Comparison of ENCODE assay signal across 1 cellular context in the genomic region with DNA sequence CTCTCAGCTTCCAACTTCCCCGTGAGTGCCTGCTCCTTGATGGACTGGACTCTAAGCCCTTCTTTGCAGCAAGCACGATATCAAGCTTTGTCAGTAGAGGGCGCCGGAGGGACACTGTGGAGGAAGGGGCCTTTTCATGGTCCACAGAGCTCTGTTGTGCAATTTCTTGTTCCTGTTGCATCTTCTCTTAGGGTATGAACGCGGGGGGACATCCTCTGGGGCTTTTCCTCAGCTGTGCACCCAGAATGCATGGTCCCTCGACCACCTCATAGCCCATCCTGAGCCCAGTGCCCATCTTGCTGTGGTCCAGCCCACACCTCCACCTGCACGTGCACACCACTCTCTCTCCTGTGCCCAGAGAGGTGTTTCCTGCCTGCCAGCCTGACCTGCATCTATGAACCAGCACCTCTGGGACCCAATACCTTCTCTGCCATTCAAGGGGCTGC.
A peak's percentile ranks its signal among the peaks of the same experiment; 100 is the strongest.
TF ChIP-seq lines count a peak whose summit lies in the region.

No MANE protein-coding gene starts in this region.

TF ChIP-seq in HEK293, 187 proteins besides CTCF, POLR2A, EP300 and RAD21 (continued from another document):
- TF ChIP-seq MYNN (tag by site-specific recombination; IDR thresholded peaks at IDR 0.05; ENCODE audit: borderline replicate concordance) = no peak
- no peak for TF ChIP-seq ZBTB8A (tag by site-specific recombination; IDR thresholded peaks at IDR 0.05)
- TF ChIP-seq ZNF354C (tag by site-specific recombination; IDR thresholded peaks at IDR 0.05; ENCODE audit: borderline replicate concordance, low read depth) = no peak
- TF ChIP-seq GFI1B (tag by site-specific recombination; IDR thresholded peaks at IDR 0.05) = no peak
- TF ChIP-seq ZNF140 (tag by site-specific recombination; IDR thresholded peaks at IDR 0.05) = no peak
- no peak for TF ChIP-seq ZIC2 (tag by site-specific recombination; IDR thresholded peaks at IDR 0.05)
- no peak for TF ChIP-seq KLF16 (tag by site-specific recombination; IDR thresholded peaks at IDR 0.05)
- TF ChIP-seq ZNF670 (tag by site-specific recombination; IDR thresholded peaks at IDR 0.05; ENCODE audit: low read depth) = no peak
- 0 out of 2 replicates have a peak, but pooled peaks have one; percentile 53 for TF ChIP-seq ZBTB48 (tag by site-specific recombination; IDR thresholded peaks at IDR 0.05)
- TF ChIP-seq ZFP69B (tag by site-specific recombination; IDR thresholded peaks at IDR 0.05) = 0 out of 2 replicates have a peak, but pooled peaks have one; percentile 25
- TF ChIP-seq ZNF747 (tag by site-specific recombination; IDR thresholded peaks at IDR 0.05) = no peak
- no peak for TF ChIP-seq ZNF521 (tag by site-specific recombination; IDR thresholded peaks at IDR 0.05)
- TF ChIP-seq, protein P1, sequence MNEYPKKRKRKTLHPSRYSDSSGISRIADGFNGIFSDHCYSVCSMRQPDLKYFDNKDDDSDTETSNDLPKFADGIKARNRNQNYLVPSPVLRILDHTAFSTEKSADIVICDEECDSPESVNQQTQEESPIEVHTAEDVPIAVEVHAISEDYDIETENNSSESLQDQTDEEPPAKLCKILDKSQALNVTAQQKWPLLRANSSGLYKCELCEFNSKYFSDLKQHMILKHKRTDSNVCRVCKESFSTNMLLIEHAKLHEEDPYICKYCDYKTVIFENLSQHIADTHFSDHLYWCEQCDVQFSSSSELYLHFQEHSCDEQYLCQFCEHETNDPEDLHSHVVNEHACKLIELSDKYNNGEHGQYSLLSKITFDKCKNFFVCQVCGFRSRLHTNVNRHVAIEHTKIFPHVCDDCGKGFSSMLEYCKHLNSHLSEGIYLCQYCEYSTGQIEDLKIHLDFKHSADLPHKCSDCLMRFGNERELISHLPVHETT (tag by site-specific recombination; IDR thresholded peaks at IDR 0.05) = no peak
- TF ChIP-seq, protein P2, sequence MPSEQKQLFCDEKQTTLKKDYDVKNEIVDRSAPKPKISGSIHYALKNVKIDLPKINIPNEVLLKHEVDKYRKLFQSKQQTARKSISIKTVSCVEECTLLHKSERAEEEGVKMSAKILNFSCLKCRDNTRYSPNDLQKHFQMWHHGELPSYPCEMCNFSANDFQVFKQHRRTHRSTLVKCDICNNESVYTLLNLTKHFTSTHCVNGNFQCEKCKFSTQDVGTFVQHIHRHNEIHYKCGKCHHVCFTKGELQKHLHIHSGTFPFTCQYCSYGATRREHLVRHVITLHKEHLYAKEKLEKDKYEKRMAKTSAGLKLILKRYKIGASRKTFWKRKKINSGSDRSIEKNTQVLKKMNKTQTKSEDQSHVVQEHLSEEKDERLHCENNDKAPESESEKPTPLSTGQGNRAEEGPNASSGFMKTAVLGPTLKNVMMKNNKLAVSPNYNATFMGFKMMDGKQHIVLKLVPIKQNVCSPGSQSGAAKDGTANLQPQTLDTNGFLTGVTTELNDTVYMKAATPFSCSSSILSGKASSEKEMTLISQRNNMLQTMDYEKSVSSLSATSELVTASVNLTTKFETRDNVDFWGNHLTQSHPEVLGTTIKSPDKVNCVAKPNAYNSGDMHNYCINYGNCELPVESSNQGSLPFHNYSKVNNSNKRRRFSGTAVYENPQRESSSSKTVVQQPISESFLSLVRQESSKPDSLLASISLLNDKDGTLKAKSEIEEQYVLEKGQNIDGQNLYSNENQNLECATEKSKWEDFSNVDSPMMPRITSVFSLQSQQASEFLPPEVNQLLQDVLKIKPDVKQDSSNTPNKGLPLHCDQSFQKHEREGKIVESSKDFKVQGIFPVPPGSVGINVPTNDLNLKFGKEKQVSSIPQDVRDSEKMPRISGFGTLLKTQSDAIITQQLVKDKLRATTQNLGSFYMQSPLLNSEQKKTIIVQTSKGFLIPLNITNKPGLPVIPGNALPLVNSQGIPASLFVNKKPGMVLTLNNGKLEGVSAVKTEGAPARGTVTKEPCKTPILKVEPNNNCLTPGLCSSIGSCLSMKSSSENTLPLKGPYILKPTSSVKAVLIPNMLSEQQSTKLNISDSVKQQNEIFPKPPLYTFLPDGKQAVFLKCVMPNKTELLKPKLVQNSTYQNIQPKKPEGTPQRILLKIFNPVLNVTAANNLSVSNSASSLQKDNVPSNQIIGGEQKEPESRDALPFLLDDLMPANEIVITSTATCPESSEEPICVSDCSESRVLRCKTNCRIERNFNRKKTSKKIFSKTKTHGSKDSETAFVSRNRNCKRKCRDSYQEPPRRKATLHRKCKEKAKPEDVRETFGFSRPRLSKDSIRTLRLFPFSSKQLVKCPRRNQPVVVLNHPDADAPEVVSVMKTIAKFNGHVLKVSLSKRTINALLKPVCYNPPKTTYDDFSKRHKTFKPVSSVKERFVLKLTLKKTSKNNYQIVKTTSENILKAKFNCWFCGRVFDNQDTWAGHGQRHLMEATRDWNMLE (tag by site-specific recombination; conservative IDR thresholded peaks at IDR 0.05; ENCODE audit: low read depth) = peak; percentile 78
- no peak; the same call in 1 of the 2 replicates for TF ChIP-seq ZEB2 (tag by site-specific recombination; IDR thresholded peaks at IDR 0.05)
- no peak for TF ChIP-seq ZNF785 (tag by site-specific recombination; IDR thresholded peaks at IDR 0.05)
- TF ChIP-seq HOXD13 (CRISPR knock-in tag; IDR thresholded peaks at IDR 0.05; ENCODE audit: borderline replicate concordance) = no peak
- no peak for TF ChIP-seq ZBTB21 (tag by site-specific recombination; IDR thresholded peaks at IDR 0.05)
- TF ChIP-seq ZFP37 (tag by site-specific recombination; IDR thresholded peaks at IDR 0.05) = no peak
- TF ChIP-seq EGR2 (tag by site-specific recombination; IDR thresholded peaks at IDR 0.05; ENCODE audit: low read depth) = 0 out of 2 replicates have a peak, but pooled peaks have one; percentile 11
- TF ChIP-seq, protein P3, sequence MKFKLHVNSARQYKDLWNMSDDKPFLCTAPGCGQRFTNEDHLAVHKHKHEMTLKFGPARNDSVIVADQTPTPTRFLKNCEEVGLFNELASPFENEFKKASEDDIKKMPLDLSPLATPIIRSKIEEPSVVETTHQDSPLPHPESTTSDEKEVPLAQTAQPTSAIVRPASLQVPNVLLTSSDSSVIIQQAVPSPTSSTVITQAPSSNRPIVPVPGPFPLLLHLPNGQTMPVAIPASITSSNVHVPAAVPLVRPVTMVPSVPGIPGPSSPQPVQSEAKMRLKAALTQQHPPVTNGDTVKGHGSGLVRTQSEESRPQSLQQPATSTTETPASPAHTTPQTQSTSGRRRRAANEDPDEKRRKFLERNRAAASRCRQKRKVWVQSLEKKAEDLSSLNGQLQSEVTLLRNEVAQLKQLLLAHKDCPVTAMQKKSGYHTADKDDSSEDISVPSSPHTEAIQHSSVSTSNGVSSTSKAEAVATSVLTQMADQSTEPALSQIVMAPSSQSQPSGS (tag by site-specific recombination; IDR thresholded peaks at IDR 0.05; ENCODE audit: low read depth) = no peak
- no peak for TF ChIP-seq ZNF48 (tag by site-specific recombination; IDR thresholded peaks at IDR 0.05)
- TF ChIP-seq, protein P4, sequence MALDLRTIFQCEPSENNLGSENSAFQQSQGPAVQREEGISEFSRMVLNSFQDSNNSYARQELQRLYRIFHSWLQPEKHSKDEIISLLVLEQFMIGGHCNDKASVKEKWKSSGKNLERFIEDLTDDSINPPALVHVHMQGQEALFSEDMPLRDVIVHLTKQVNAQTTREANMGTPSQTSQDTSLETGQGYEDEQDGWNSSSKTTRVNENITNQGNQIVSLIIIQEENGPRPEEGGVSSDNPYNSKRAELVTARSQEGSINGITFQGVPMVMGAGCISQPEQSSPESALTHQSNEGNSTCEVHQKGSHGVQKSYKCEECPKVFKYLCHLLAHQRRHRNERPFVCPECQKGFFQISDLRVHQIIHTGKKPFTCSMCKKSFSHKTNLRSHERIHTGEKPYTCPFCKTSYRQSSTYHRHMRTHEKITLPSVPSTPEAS (tag by site-specific recombination; IDR thresholded peaks at IDR 0.05) = 0 out of 2 replicates have a peak, but pooled peaks have one; percentile 30
- TF ChIP-seq, protein P5, sequence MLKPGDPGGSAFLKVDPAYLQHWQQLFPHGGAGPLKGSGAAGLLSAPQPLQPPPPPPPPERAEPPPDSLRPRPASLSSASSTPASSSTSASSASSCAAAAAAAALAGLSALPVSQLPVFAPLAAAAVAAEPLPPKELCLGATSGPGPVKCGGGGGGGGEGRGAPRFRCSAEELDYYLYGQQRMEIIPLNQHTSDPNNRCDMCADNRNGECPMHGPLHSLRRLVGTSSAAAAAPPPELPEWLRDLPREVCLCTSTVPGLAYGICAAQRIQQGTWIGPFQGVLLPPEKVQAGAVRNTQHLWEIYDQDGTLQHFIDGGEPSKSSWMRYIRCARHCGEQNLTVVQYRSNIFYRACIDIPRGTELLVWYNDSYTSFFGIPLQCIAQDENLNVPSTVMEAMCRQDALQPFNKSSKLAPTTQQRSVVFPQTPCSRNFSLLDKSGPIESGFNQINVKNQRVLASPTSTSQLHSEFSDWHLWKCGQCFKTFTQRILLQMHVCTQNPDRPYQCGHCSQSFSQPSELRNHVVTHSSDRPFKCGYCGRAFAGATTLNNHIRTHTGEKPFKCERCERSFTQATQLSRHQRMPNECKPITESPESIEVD (tag by site-specific recombination; IDR thresholded peaks at IDR 0.05) = no peak
- no peak for TF ChIP-seq OVOL3 (tag by site-specific recombination; IDR thresholded peaks at IDR 0.05)
- no peak for TF ChIP-seq ZNF623 (tag by site-specific recombination; IDR thresholded peaks at IDR 0.05)
